Comparison of ENCODE assay signal across 8 cellular contexts in genomic region chr9:16191691-16192402, GRCh38.
DNase-seq lines count a peak whose midpoint lies in the region; ATAC-seq, FAIRE-seq and TF ChIP-seq lines count a peak whose summit lies in the region.

No MANE protein-coding gene starts in this region.

- no peaks in the 10 kb centered on the region for H4K20me1 ChIP-seq in OCI-LY3 (ENCODE audit: insufficient read depth, low read length)

- H3K27ac ChIP-seq in OCI-LY3 (ENCODE audit: low read length) (no peak overlapping the region), brain microvascular endothelial cell (peak overlapping the region; percentile 90), kidney (ENCODE audit: low read depth in 2 of 2, low read length in 2 of 2) (no peak overlapping the region)

- FAIRE-seq in GM12892 (lab: Jason Lieb, UNC) (peak; percentile 91), kidney (lab: Jason Lieb, UNC) (no peak)

- H3K4me1 ChIP-seq in OCI-LY3 (ENCODE audit: low read length) (peaks cover 4% of the 10 kb centered on the region; the same call in 1 of the 2 replicates), kidney (ENCODE audit: control insufficient read depth in 1 of 2, insufficient read depth in 1 of 2, low read depth in 1 of 2, low read length in 2 of 2) (no peaks in the 10 kb centered on the region)

- ATAC-seq in HG03442 (IDR thresholded peaks at IDR 0.05; ENCODE audit: unreplicated experiment), result peak; percentile 70
- ATAC-seq in GM21529 (IDR thresholded peaks at IDR 0.05; ENCODE audit: unreplicated experiment), result no peak

- H3K4me2 ChIP-seq in OCI-LY3 (ENCODE audit: low read length), result peak overlapping the region; percentile 92

- in situ Hi-C loops in brain microvascular endothelial cell (cut with HindIII; ENCODE audit: low pct_ligation_motif_present, low sequenced_read_pairs), result no loop called here

- no peak for TF ChIP-seq POLR2A in GM12892 (IDR thresholded peaks at IDR 0.05; ENCODE audit: low read depth, low read length)

- no peaks in the 10 kb centered on the region for H3K9me3 ChIP-seq in OCI-LY3 (ENCODE audit: insufficient read depth, low read length)
- H3K9me3 ChIP-seq in kidney (ENCODE audit: control insufficient read depth in 1 of 2, low read length in 2 of 2), result peaks cover 2 to 8% of the 10 kb centered on the region in 2 donors

- H3K79me2 ChIP-seq in OCI-LY3 (ENCODE audit: low read length), result no peaks in the 10 kb centered on the region

- H3K36me3 ChIP-seq in OCI-LY3 (replicated peaks; ENCODE audit: low read depth, low read length) (no peaks in the 10 kb centered on the region), brain microvascular endothelial cell (replicated peaks) (no peaks in the 10 kb centered on the region), kidney (ENCODE audit: control insufficient read depth in 1 of 2, insufficient read depth in 2 of 2, low read length in 2 of 2) (no peaks in the 10 kb centered on the region)

- no peak overlapping the region for H3K9ac ChIP-seq in OCI-LY3 (ENCODE audit: low read length)
- H3K9ac ChIP-seq in kidney (ENCODE audit: low read length in 2 of 2), result no peak overlapping the region

- H3K4me3 ChIP-seq in OCI-LY3 (ENCODE audit: low read length) (peak overlapping the region; percentile 65), brain microvascular endothelial cell (ENCODE audit: low read depth, low read length) (no peak overlapping the region), kidney (ENCODE audit: low read length in 2 of 2) (peak overlapping the region in 1 of 2 donors; percentile 44)

- peak; percentile 77 for TF ChIP-seq CTCF in OCI-LY3 (IDR thresholded peaks at IDR 0.05; ENCODE audit: low read depth, low read length)
- TF ChIP-seq CTCF in brain microvascular endothelial cell (IDR thresholded peaks at IDR 0.05; ENCODE audit: low read depth, low read length, missing control alignments), result peak; percentile 91
- TF ChIP-seq CTCF in kidney (IDR thresholded peaks at IDR 0.05; ENCODE audit: borderline replicate concordance, extremely low read depth, insufficient read depth), result peak; percentile 58

- peak overlapping the region; percentile 90 for H2AFZ ChIP-seq in OCI-LY3 (ENCODE audit: low read depth, low read length)

- intact Hi-C loops in kidney (cut with DNase I), result no loop called here

- DNase-seq in AG08395 (ENCODE audit: low spot score), result peak; percentile 70
- peak; percentile 45 for DNase-seq in GM12892 (ENCODE audit: insufficient read length)
- peak; percentile 94 for DNase-seq in brain microvascular endothelial cell
- peak; percentile 91 for DNase-seq in kidney
- peak; percentile 14 to 49 for DNase-seq in stimulated activated CD4-positive, alpha-beta T cell treated with anti-CD3 and anti-CD28 coated beads, Interleukin-4, amount 100 ng/mL, for 48 hours (ENCODE audit: low read depth in 2 of 2)

- H3K27me3 ChIP-seq in OCI-LY3 (ENCODE audit: low read depth, low read length) (no peaks in the 10 kb centered on the region), brain microvascular endothelial cell (replicated peaks) (no peaks in the 10 kb centered on the region)

Comparison
In these comparisons a context has a peak if more than half of its experiments do, and no peak if none do; other contexts are left out.
1. DNase-seq: peak in every context shown above with its lines; median percentile 94 in brain microvascular endothelial cell; 91 in kidney; 70 in AG08395; 45 in GM12892; 32 in stimulated activated CD4-positive, alpha-beta T cell treated with anti-CD3 and anti-CD28 coated beads, Interleukin-4, amount 100 ng/mL, for 48 hours.